ENCODE assay signal across 8 cellular contexts in genomic region chr5:128213340-128213739, GRCh38.
A peak's percentile ranks its signal among the peaks of the same experiment; 100 is the strongest.
DNase-seq lines count a peak whose midpoint lies in the region; ATAC-seq and TF ChIP-seq lines count a peak whose summit lies in the region.

No MANE protein-coding gene starts in this region.

- no peak for DNase-seq in natural killer cell
- no peak for DNase-seq in natural killer cell treated with Interleukin-12 subunit alpha and Interleukin-12 subunit beta and Interleukin-15 and Interleukin-18, amount 100 ng/mL, for 72 hours (ENCODE audit: low spot score)
- peak; percentile 58 for DNase-seq in NCI-H2227 (lab: John Stamatoyannopoulos, UW; ENCODE audit: unreplicated experiment)
- peak; percentile 45 for DNase-seq in activated CD4-positive, alpha-beta memory T cell treated with anti-CD3 and anti-CD28 coated beads for 36 hours
- peak; percentile 47 for DNase-seq in foreskin melanocyte
- no peak for DNase-seq in psoas muscle

- TF ChIP-seq CTCF in natural killer cell (IDR thresholded peaks at IDR 0.05): peak; percentile 26
- TF ChIP-seq CTCF in psoas muscle (IDR thresholded peaks at IDR 0.05): peak; percentile 82

- WGBS in psoas muscle, 3 donors: 3 to 5% (median 3%) methylated on average over 4 of the region's 4 CpGs

- H3K4me1 ChIP-seq in psoas muscle: no peaks in the 10 kb centered on the region

- no peaks in the 10 kb centered on the region for H3K4me1 Mint-ChIP-seq in natural killer cell
- H3K4me1 Mint-ChIP-seq in natural killer cell treated with Interleukin-12 subunit alpha and Interleukin-12 subunit beta and Interleukin-15 and Interleukin-18, amount 100 ng/mL, for 72 hours (ENCODE audit: low read depth in 2 of 2): peaks cover 0 to 5% of the 10 kb centered on the region in 2 donors
- H3K4me1 Mint-ChIP-seq in activated CD4-positive, alpha-beta memory T cell treated with anti-CD3 and anti-CD28 coated beads for 36 hours (ENCODE audit: low read depth): no peaks in the 10 kb centered on the region

- no peaks in the 10 kb centered on the region for H3K36me3 ChIP-seq in psoas muscle (ENCODE audit: insufficient read depth in 1 of 2, low read depth in 1 of 2)

- POLR2A ChIA-PET in activated CD4-positive, alpha-beta memory T cell treated with anti-CD3 and anti-CD28 coated beads for 36 hours (lab: Charles Lee): no interaction called here

- H3K27ac ChIP-seq in psoas muscle: no peak overlapping the region

- ATAC-seq in natural killer cell (peak in 1 of 3 donors; percentile 35), HG02642 (IDR thresholded peaks at IDR 0.05; ENCODE audit: poor library complexity, unreplicated experiment) (peak; percentile 56), psoas muscle (peak in 2 of 4 donors; percentile 36 to 80), HG03196 (IDR thresholded peaks at IDR 0.05; ENCODE audit: unreplicated experiment) (no peak)
- no peak for ATAC-seq in natural killer cell treated with Interleukin-12 subunit alpha and Interleukin-12 subunit beta and Interleukin-15 and Interleukin-18, amount 100 ng/mL, for 72 hours

- CTCF ChIA-PET in activated CD4-positive, alpha-beta memory T cell treated with anti-CD3 and anti-CD28 coated beads for 36 hours (lab: Charles Lee): interaction anchor here (0.7 to 2.2 kb wide), 3 partner anchors 461 to 1554 kb away, joined by 3 to 13 read pairs (median 6); no protein-coding TSS in a partner anchor

- H3K27me3 ChIP-seq in psoas muscle (ENCODE audit: insufficient read depth in 3 of 3, low read length in 2 of 3): no peaks in the 10 kb centered on the region

- H3K27ac Mint-ChIP-seq in natural killer cell: no peak overlapping the region
- H3K27ac Mint-ChIP-seq in natural killer cell treated with Interleukin-12 subunit alpha and Interleukin-12 subunit beta and Interleukin-15 and Interleukin-18, amount 100 ng/mL, for 72 hours: no peak overlapping the region
- no peak overlapping the region for H3K27ac Mint-ChIP-seq in activated CD4-positive, alpha-beta memory T cell treated with anti-CD3 and anti-CD28 coated beads for 36 hours

- no peaks in the 10 kb centered on the region for H3K9me3 Mint-ChIP-seq in natural killer cell
- H3K9me3 Mint-ChIP-seq in natural killer cell treated with Interleukin-12 subunit alpha and Interleukin-12 subunit beta and Interleukin-15 and Interleukin-18, amount 100 ng/mL, for 72 hours: no peaks in the 10 kb centered on the region
- H3K9me3 Mint-ChIP-seq in activated CD4-positive, alpha-beta memory T cell treated with anti-CD3 and anti-CD28 coated beads for 36 hours: no peaks in the 10 kb centered on the region

- H3K9me3 ChIP-seq in psoas muscle: no peaks in the 10 kb centered on the region

- no peak overlapping the region for H3K4me3 ChIP-seq in psoas muscle

- H3K27me3 Mint-ChIP-seq in natural killer cell (ENCODE audit: low read depth in 2 of 2): peaks cover 0 to 7% of the 10 kb centered on the region in 2 donors
- peaks cover 15 to 16% of the 10 kb centered on the region in 2 donors for H3K27me3 Mint-ChIP-seq in natural killer cell treated with Interleukin-12 subunit alpha and Interleukin-12 subunit beta and Interleukin-15 and Interleukin-18, amount 100 ng/mL, for 72 hours
- H3K27me3 Mint-ChIP-seq in activated CD4-positive, alpha-beta memory T cell treated with anti-CD3 and anti-CD28 coated beads for 36 hours: peaks cover 4% of the 10 kb centered on the region

- H3K4me3 Mint-ChIP-seq in natural killer cell: no peak overlapping the region
- H3K4me3 Mint-ChIP-seq in natural killer cell treated with Interleukin-12 subunit alpha and Interleukin-12 subunit beta and Interleukin-15 and Interleukin-18, amount 100 ng/mL, for 72 hours: no peak overlapping the region
- no peak overlapping the region for H3K4me3 Mint-ChIP-seq in activated CD4-positive, alpha-beta memory T cell treated with anti-CD3 and anti-CD28 coated beads for 36 hours

- H3K36me3 Mint-ChIP-seq in natural killer cell: no peaks in the 10 kb centered on the region
- no peaks in the 10 kb centered on the region for H3K36me3 Mint-ChIP-seq in natural killer cell treated with Interleukin-12 subunit alpha and Interleukin-12 subunit beta and Interleukin-15 and Interleukin-18, amount 100 ng/mL, for 72 hours
- H3K36me3 Mint-ChIP-seq in activated CD4-positive, alpha-beta memory T cell treated with anti-CD3 and anti-CD28 coated beads for 36 hours: no peaks in the 10 kb centered on the region

- intact Hi-C loops in natural killer cell (cut with micrococcal nuclease): loop anchor here (5.0 to 10.0 kb wide), 2 partner anchors 1554 to 1641 kb away; no protein-coding TSS in a partner anchor
- intact Hi-C loops in activated CD4-positive, alpha-beta memory T cell treated with anti-CD3 and anti-CD28 coated beads for 36 hours (cut with micrococcal nuclease): loop anchor here (1.0 to 5.0 kb wide), 5 partner anchors 285 to 1639 kb away; no protein-coding TSS in a partner anchor
- intact Hi-C loops in psoas muscle (cut with DNase I): loop anchor here (2.0 to 10.0 kb wide), 4 partner anchors 285 to 634 kb away; no protein-coding TSS in a partner anchor

Comparison
In these comparisons a context has a peak if more than half of its experiments do, and no peak if none do; other contexts are left out.
1. DNase-seq: peak in NCI-H2227 (single experiment), activated CD4-positive, alpha-beta memory T cell treated with anti-CD3 and anti-CD28 coated beads for 36 hours (single experiment) and foreskin melanocyte (single experiment); none in natural killer cell (single experiment), natural killer cell treated with Interleukin-12 subunit alpha and Interleukin-12 subunit beta and Interleukin-15 and Interleukin-18, amount 100 ng/mL, for 72 hours (single experiment) and psoas muscle (0 of 2).